In the genomic region with DNA sequence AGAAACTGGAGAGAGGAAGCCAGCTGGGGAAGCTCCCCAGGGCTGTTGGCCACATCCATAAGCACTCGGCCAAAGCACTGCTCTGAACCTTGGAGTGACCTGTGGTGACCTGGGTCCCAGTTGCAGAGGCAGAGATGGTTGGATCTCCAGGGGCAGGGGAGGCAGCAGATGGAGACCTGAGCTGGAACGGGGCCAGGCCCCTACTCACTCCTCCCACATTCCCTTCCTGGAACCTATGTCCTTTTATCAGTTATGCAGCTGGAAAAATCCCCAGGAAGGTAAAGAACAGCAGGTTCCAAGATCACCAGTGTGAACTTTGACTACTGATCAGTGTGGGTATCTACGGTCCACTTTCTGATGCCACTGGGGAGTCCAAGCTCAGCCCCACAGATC, we compare ENCODE assay signal across 26 cellular contexts. TPM values are rescaled to one million over a fixed set of nuclear protein-coding genes. Genes with fewer than 3 reads are reported as not detected.
DNase-seq lines count a peak whose midpoint lies in the region; ATAC-seq, FAIRE-seq and TF ChIP-seq lines count a peak whose summit lies in the region.
"Had no signal": no experiment of that assay in that cellular context is flagged by ENCODE, and none has a peak within 500 bp of the region (broad histone marks: within the 10 kb centered on the region; RNA-seq: fewer than 3 reads in every experiment).

No MANE protein-coding gene starts in this region.

- peaks cover 5% of the 10 kb centered on the region for H3K4me1 Mint-ChIP-seq in neural crest cell
- no peaks in the 10 kb centered on the region for H3K4me1 Mint-ChIP-seq in activated T-helper 1 cell treated with anti-CD3 and anti-CD28 coated beads, Interleukin-12 subunit alpha, Interleukin-12 subunit beta, Interleukin-2, Interleukin-4 antibody, amounts not matched to agents 30 ng/mL and 10 ng/mL and 1 ng/mL, durations not matched to agents 14 hours and 24 hours and 36 hours (ENCODE audit: low read depth)
- H3K4me1 Mint-ChIP-seq: CD14-positive monocyte; CD8-positive, alpha-beta memory T cell had no signal

- no peaks in the 10 kb centered on the region for H3K36me3 ChIP-seq in Peyer's patch
- no peaks in the 10 kb centered on the region for H3K36me3 ChIP-seq in colonic mucosa
- no peaks in the 10 kb centered on the region for H3K36me3 ChIP-seq in pancreas
- H3K36me3 ChIP-seq: BE2C; BLaER1 treated with 17β-estradiol and CSF1 and Interleukin-3, amounts not matched to agents 10 nM and 100 nM had no signal

- H3K9ac ChIP-seq in colonic mucosa (ENCODE audit: low read depth in 2 of 2, low read length in 2 of 2), result no peak overlapping the region
- H3K9ac ChIP-seq: BLaER1 treated with 17β-estradiol and CSF1 and Interleukin-3, amounts not matched to agents 10 nM and 100 nM had no signal

- TF ChIP-seq CTCF in Peyer's patch (IDR thresholded peaks at IDR 0.05), result no peak
- no peak for TF ChIP-seq CTCF in colonic mucosa (IDR thresholded peaks at IDR 0.05)
- no peak for TF ChIP-seq CTCF in neural crest cell (conservative IDR thresholded peaks at IDR 0.05)
- no peak for TF ChIP-seq CTCF in pancreas (IDR thresholded peaks at IDR 0.05)

- H3K9me3 Mint-ChIP-seq in neural crest cell, result peaks cover 2% of the 10 kb centered on the region
- H3K9me3 Mint-ChIP-seq in activated T-helper 1 cell treated with anti-CD3 and anti-CD28 coated beads, Interleukin-12 subunit alpha, Interleukin-12 subunit beta, Interleukin-2, Interleukin-4 antibody, amounts not matched to agents 30 ng/mL and 10 ng/mL and 1 ng/mL, durations not matched to agents 14 hours and 24 hours and 36 hours, result no peaks in the 10 kb centered on the region
- H3K9me3 Mint-ChIP-seq: CD4-positive, alpha-beta T cell had no signal

- peaks cover 3% of the 10 kb centered on the region for H3K27me3 Mint-ChIP-seq in neural crest cell (ENCODE audit: low read depth)
- H3K27me3 Mint-ChIP-seq in activated T-helper 1 cell treated with anti-CD3 and anti-CD28 coated beads, Interleukin-12 subunit alpha, Interleukin-12 subunit beta, Interleukin-2, Interleukin-4 antibody, amounts not matched to agents 30 ng/mL and 10 ng/mL and 1 ng/mL, durations not matched to agents 14 hours and 24 hours and 36 hours (ENCODE audit: insufficient read depth), result no peaks in the 10 kb centered on the region

- WGBS in pancreas, 2 donors, result 21 to 34% methylated on average over 3 of the region's 3 CpGs

- no peaks in the 10 kb centered on the region for H3K27me3 ChIP-seq in Peyer's patch
- H3K27me3 ChIP-seq in colonic mucosa, result peaks cover 9% of the 10 kb centered on the region
- H3K27me3 ChIP-seq in pancreas, result no peaks in the 10 kb centered on the region
- H3K27me3 ChIP-seq: BE2C; BLaER1 treated with 17β-estradiol and CSF1 and Interleukin-3, amounts not matched to agents 10 nM and 100 nM had no signal

- H3K4me1 ChIP-seq in Peyer's patch (peaks cover 0 to 7% (median 3%) of the 10 kb centered on the region in 4 donors), colonic mucosa (no peaks in the 10 kb centered on the region), pancreas (peaks cover 0 to 7% (median 4%) of the 10 kb centered on the region in 3 donors)
- H3K4me1 ChIP-seq: A549, BE2C had no signal

- no peak overlapping the region for H3K4me3 ChIP-seq in Peyer's patch
- H3K4me3 ChIP-seq in colonic mucosa, result no peak overlapping the region
- H3K4me3 ChIP-seq in pancreas, result peak overlapping the region in 2 of 4 donors; percentile 0 to 20
- H3K4me3 ChIP-seq: A549; BLaER1 treated with 17β-estradiol and CSF1 and Interleukin-3, amounts not matched to agents 10 nM and 100 nM; GM23338 had no signal

- no peak for FAIRE-seq in pancreas (lab: Jason Lieb, UNC)
- FAIRE-seq: A549, D721Med, G401.6, GM12892, GM19239 had no signal

- H3K27ac Mint-ChIP-seq in neural crest cell (ENCODE audit: unreplicated experiment), result peak overlapping the region; percentile 50
- no peak overlapping the region for H3K27ac Mint-ChIP-seq in activated T-helper 1 cell treated with anti-CD3 and anti-CD28 coated beads, Interleukin-12 subunit alpha, Interleukin-12 subunit beta, Interleukin-2, Interleukin-4 antibody, amounts not matched to agents 30 ng/mL and 10 ng/mL and 1 ng/mL, durations not matched to agents 14 hours and 24 hours and 36 hours
- H3K27ac Mint-ChIP-seq: CD4-positive, alpha-beta T cell; GM23338; H9 had no signal

- H3K36me3 Mint-ChIP-seq in neural crest cell (ENCODE audit: low read depth), result no peaks in the 10 kb centered on the region
- H3K36me3 Mint-ChIP-seq in activated T-helper 1 cell treated with anti-CD3 and anti-CD28 coated beads, Interleukin-12 subunit alpha, Interleukin-12 subunit beta, Interleukin-2, Interleukin-4 antibody, amounts not matched to agents 30 ng/mL and 10 ng/mL and 1 ng/mL, durations not matched to agents 14 hours and 24 hours and 36 hours (ENCODE audit: low read depth), result no peaks in the 10 kb centered on the region
- H3K36me3 Mint-ChIP-seq: CD14-positive monocyte; CD8-positive, alpha-beta memory T cell had no signal

- H3K27ac ChIP-seq in Peyer's patch, result peak overlapping the region in 3 of 4 donors; percentile 32 to 80 (median 52)
- no peak overlapping the region for H3K27ac ChIP-seq in colonic mucosa
- peak overlapping the region; percentile 22 to 78 (median 60) for H3K27ac ChIP-seq in pancreas
- H3K27ac ChIP-seq: A549; BLaER1 treated with 17β-estradiol and CSF1 and Interleukin-3, amounts not matched to agents 10 nM and 100 nM had no signal

- no peak overlapping the region for H3K4me3 Mint-ChIP-seq in neural crest cell
- no peak overlapping the region for H3K4me3 Mint-ChIP-seq in activated T-helper 1 cell treated with anti-CD3 and anti-CD28 coated beads, Interleukin-12 subunit alpha, Interleukin-12 subunit beta, Interleukin-2, Interleukin-4 antibody, amounts not matched to agents 30 ng/mL and 10 ng/mL and 1 ng/mL, durations not matched to agents 14 hours and 24 hours and 36 hours
- H3K4me3 Mint-ChIP-seq: CD4-positive, alpha-beta T cell; CD8-positive, alpha-beta memory T cell; GM23338; H9 had no signal

- H3K9me3 ChIP-seq in Peyer's patch, result no peaks in the 10 kb centered on the region
- H3K9me3 ChIP-seq in colonic mucosa, result no peaks in the 10 kb centered on the region
- H3K9me3 ChIP-seq in pancreas, result no peaks in the 10 kb centered on the region
- H3K9me3 ChIP-seq: A549, BE2C had no signal

- DNase-seq in Peyer's patch (peak in 2 of 3 donors; percentile 67 to 80), colonic mucosa (peak; percentile 45), neural crest cell (ENCODE audit: low read depth, low spot score) (no peak), pancreas (peak; percentile 85 to 94 (median 88))
- no peak for DNase-seq in activated naive CD4-positive, alpha-beta T cell treated with anti-CD3 and anti-CD28 coated beads, Interleukin-2, amount 50 U/mL, for 16 hours
- DNase-seq in activated T-helper 1 cell treated with anti-CD3 and anti-CD28 coated beads, Interleukin-12 subunit alpha, Interleukin-12 subunit beta, Interleukin-2, Interleukin-4 antibody, amounts not matched to agents 30 ng/mL and 10 ng/mL and 1 ng/mL, durations not matched to agents 14 hours and 24 hours and 36 hours (ENCODE audit: low spot score), result no peak
- DNase-seq: 8988T; ACHN; AML-193; BE2C; CD4-positive, alpha-beta T cell; CD8-positive, alpha-beta memory T cell; DMS153; DND-41; H9 had no signal

- intact Hi-C loops in colonic mucosa (cut with DNase I), result no loop called here
- intact Hi-C loops in pancreas (cut with DNase I), result no loop called here
- intact Hi-C loops in activated T-helper 1 cell treated with anti-CD3 and anti-CD28 coated beads, Interleukin-12 subunit alpha, Interleukin-12 subunit beta, Interleukin-2, Interleukin-4 antibody, amounts not matched to agents 30 ng/mL and 10 ng/mL and 1 ng/mL, durations not matched to agents 14 hours and 24 hours and 36 hours (cut with micrococcal nuclease), result no loop called here

- peak; percentile 6 to 19 (median 8) for ATAC-seq in pancreas
- ATAC-seq in GM21576 (IDR thresholded peaks at IDR 0.05; ENCODE audit: unreplicated experiment), result no peak
- ATAC-seq: A549, GM23338, HCT116 had no signal

- TF ChIP-seq POLR2A in Peyer's patch (IDR thresholded peaks at IDR 0.05), result no peak

RNA-seq across cellular contexts. Expression of a gene that starts 9.6 kb away (rescaled TPM):
- 100 to 1,000 TPM in 2 of 4 donors, 10 to 100 TPM in 1, 1 to 10 TPM in 1; 9.9 to 161 (median 76.5) TPM for total RNA-seq in Peyer's patch
- 1 to 10 TPM; 5.0 to 9.1 TPM for total RNA-seq in colonic mucosa
- not detected in 2 replicates for total RNA-seq in neural crest cell
- total RNA-seq in pancreas, result 1,000 to 10,000 TPM in 5 of 6 donors, 100 to 1,000 TPM in 1; 455 to 7,545 (median 2,236) TPM
- 1,000 to 10,000 TPM; 1,594 to 2,679 TPM for polyA plus RNA-seq in pancreas
- total RNA-seq in activated T-helper 1 cell treated with anti-CD3 and anti-CD28 coated beads, Interleukin-12 subunit alpha, Interleukin-12 subunit beta, Interleukin-2, Interleukin-4 antibody, amounts not matched to agents 30 ng/mL and 10 ng/mL and 1 ng/mL, durations not matched to agents 14 hours and 24 hours and 36 hours, result not detected in 2 replicates
- total RNA-seq: CD4-positive, alpha-beta T cell; CD8-positive, alpha-beta memory T cell; GM23338; H4 had no signal
- polyA plus RNA-seq: CD14-positive monocyte; CD8-positive, alpha-beta memory T cell had no signal

RNA-seq across cellular contexts. Expression of a gene that starts 20.4 kb away (rescaled TPM):
- total RNA-seq in Peyer's patch (not detected), colonic mucosa (1 to 10 TPM in 1 of 2 donors, not detected in 1; 2.5 TPM), neural crest cell (not detected in 2 replicates), pancreas (1,000 to 10,000 TPM; 4,088 to 8,927 (median 4,675) TPM)
- 1,000 to 10,000 TPM; 3,212 to 6,957 TPM for polyA plus RNA-seq in pancreas
- not detected in 2 replicates for total RNA-seq in activated T-helper 1 cell treated with anti-CD3 and anti-CD28 coated beads, Interleukin-12 subunit alpha, Interleukin-12 subunit beta, Interleukin-2, Interleukin-4 antibody, amounts not matched to agents 30 ng/mL and 10 ng/mL and 1 ng/mL, durations not matched to agents 14 hours and 24 hours and 36 hours
- total RNA-seq: CD4-positive, alpha-beta T cell; CD8-positive, alpha-beta memory T cell; GM23338; H4; H9 had no signal
- polyA plus RNA-seq: A549; CD14-positive monocyte; CD8-positive, alpha-beta memory T cell had no signal

Comparison
In these comparisons a context has a peak if more than half of its experiments do, and no peak if none do; other contexts are left out.
1. DNase-seq: peak in Peyer's patch (2 of 3), colonic mucosa (single experiment) and pancreas (6 of 6); none in neural crest cell (single experiment), activated naive CD4-positive, alpha-beta T cell treated with anti-CD3 and anti-CD28 coated beads, Interleukin-2, amount 50 U/mL, for 16 hours (single experiment) and activated T-helper 1 cell treated with anti-CD3 and anti-CD28 coated beads, Interleukin-12 subunit alpha, Interleukin-12 subunit beta, Interleukin-2, Interleukin-4 antibody, amounts not matched to agents 30 ng/mL and 10 ng/mL and 1 ng/mL, durations not matched to agents 14 hours and 24 hours and 36 hours (single experiment).
2. RNA of a gene that starts 20.4 kb away (total RNA-seq): 4,088 to 8,927 TPM in pancreas; 2.5 TPM in colonic mucosa, not detected in Peyer's patch, not detected in neural crest cell and not detected in activated T-helper 1 cell treated with anti-CD3 and anti-CD28 coated beads, Interleukin-12 subunit alpha, Interleukin-12 subunit beta, Interleukin-2, Interleukin-4 antibody, amounts not matched to agents 30 ng/mL and 10 ng/mL and 1 ng/mL, durations not matched to agents 14 hours and 24 hours and 36 hours; every median in the first group is over 1,000 times any median in the second.